20 cellular contexts compared by ENCODE assay signal in the genomic region with DNA sequence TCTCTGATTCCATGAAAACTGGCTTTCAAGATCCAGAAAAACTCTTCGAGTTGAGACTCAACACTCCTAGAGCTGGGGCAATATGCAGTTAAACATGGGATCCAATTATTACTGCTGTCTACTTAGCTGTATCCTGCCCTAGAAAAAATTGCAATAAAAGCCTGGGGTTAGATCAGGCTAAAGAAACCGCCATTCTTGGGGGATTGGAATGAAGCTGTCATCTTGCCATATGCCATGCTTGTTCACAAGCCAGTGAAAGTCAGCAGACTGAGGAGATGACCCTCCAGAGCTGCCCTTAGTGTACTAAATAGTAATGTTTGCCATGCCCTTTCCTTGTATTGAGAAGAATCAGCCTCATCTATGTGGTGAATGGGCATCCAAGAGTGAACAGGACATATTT. TPM values are rescaled to one million over a fixed set of nuclear protein-coding genes. Genes with fewer than 3 reads are reported as not detected.
DNase-seq lines count a peak whose midpoint lies in the region; ATAC-seq and TF ChIP-seq lines count a peak whose summit lies in the region.
"Had no signal": no experiment of that assay in that cellular context is flagged by ENCODE, and none has a peak within 500 bp of the region (broad histone marks: within the 10 kb centered on the region; RNA-seq: fewer than 3 reads in every experiment).

No MANE protein-coding gene starts in this region.

- ATAC-seq in HCT116: no peak

- TF ChIP-seq CTCF in mammary epithelial cell (conservative IDR thresholded peaks at IDR 0.05 in 1 of 2, IDR thresholded peaks at IDR 0.05 in 1 of 2; ENCODE audit: extremely low read depth in 1 of 2, insufficient read depth in 1 of 2, low read depth in 1 of 2, low read length in 2 of 2) (no peak), MCF 10A (IDR thresholded peaks at IDR 0.05; ENCODE audit: unreplicated experiment) (no peak), HCT116 (IDR thresholded peaks at IDR 0.05 in 2 of 3, conservative IDR thresholded peaks at IDR 0.05 in 1 of 3; ENCODE audit: borderline replicate concordance in 1 of 3, insufficient read depth in 1 of 3, low read depth in 2 of 3, low read length in 2 of 3) (no peak), esophagus muscularis mucosa (IDR thresholded peaks at IDR 0.05) (no peak)

- no peaks in the 10 kb centered on the region for H3K27me3 ChIP-seq in mammary epithelial cell (ENCODE audit: insufficient read depth, low read length)
- H3K27me3 ChIP-seq in HCT116 (ENCODE audit: insufficient read depth, low read length): no peaks in the 10 kb centered on the region
- no peaks in the 10 kb centered on the region for H3K27me3 ChIP-seq in esophagus muscularis mucosa
- H3K27me3 ChIP-seq: BE2C, BLaER1 had no signal

- no peak for TF ChIP-seq POLR2A in HCT116 (IDR thresholded peaks at IDR 0.05; ENCODE audit: borderline replicate concordance, extremely low read depth, insufficient read depth, insufficient read length)
- TF ChIP-seq POLR2A in esophagus muscularis mucosa (IDR thresholded peaks at IDR 0.05; ENCODE audit: low read depth): no peak

- H3K4me2 ChIP-seq in mammary epithelial cell (ENCODE audit: insufficient read depth, low read depth, low read length) (no peak overlapping the region), HCT116 (ENCODE audit: low read length) (no peak overlapping the region)
- H3K4me2 ChIP-seq: BLaER1 had no signal

- BruUV-seq in mammary epithelial cell (replicated peaks; lab: Mats Ljungman, UMichigan) (TSS peak; percentile 20), MCF 10A (replicated peaks; lab: Mats Ljungman, UMichigan) (no TSS peak), HCT116 (replicated peaks; lab: Mats Ljungman, UMichigan) (TSS peak; percentile 23)

- DNase-seq in mammary epithelial cell (no peak), MCF 10A (ENCODE audit: unreplicated experiment) (no peak), HCT116 (ENCODE audit: low read depth, low spot score) (no peak), esophagus muscularis mucosa (ENCODE audit: extremely low spot score) (peak; percentile 55), NCI-H526 (lab: John Stamatoyannopoulos, UW) (no peak), H4 (ENCODE audit: low spot score) (no peak), NCI-H510A (lab: John Stamatoyannopoulos, UW) (no peak)
- DNase-seq: 8988T; ACHN; BE2C; C1 segment of cervical spinal cord; Calu3; CD4-positive, alpha-beta memory T cell; CD4-positive, CD25-positive, alpha-beta regulatory T cell; CD8-positive, alpha-beta memory T cell; COR-L47; DMS79 treated with DMSO at 0.1 percent for 48 hours; GF-D8 had no signal

- H3K79me2 ChIP-seq in mammary epithelial cell (ENCODE audit: insufficient read depth, low read length): no peaks in the 10 kb centered on the region
- H3K79me2 ChIP-seq in HCT116 (ENCODE audit: insufficient read depth, low read length): no peaks in the 10 kb centered on the region

- WGBS in mammary epithelial cell (ENCODE audit: low coverage, missing lambda C conversion rate): 96% methylated on average over 2 of the region's 2 CpGs
- 100% methylated on average over 2 of the region's 2 CpGs for WGBS in esophagus muscularis mucosa

- H3K4me1 ChIP-seq in mammary epithelial cell (ENCODE audit: insufficient read depth, low read length) (no peaks in the 10 kb centered on the region), HCT116 (ENCODE audit: control insufficient read depth in 1 of 2, insufficient read depth in 2 of 2, low read length in 2 of 2) (peaks cover 2 to 13% of the 10 kb centered on the region in 2 experiments; a peak in 2 of 4 replicates), esophagus muscularis mucosa (peaks cover 0 to 10% (median 3%) of the 10 kb centered on the region in 4 donors)
- H3K4me1 ChIP-seq: BE2C, BLaER1 had no signal

- H3K4me3 Mint-ChIP-seq in MCF 10A (ENCODE audit: unreplicated experiment): no peak overlapping the region
- H3K4me3 Mint-ChIP-seq: CD14-positive monocyte; CD4-positive, alpha-beta memory T cell; CD4-positive, CD25-positive, alpha-beta regulatory T cell had no signal

- H3K9me2 ChIP-seq in HCT116 (ENCODE audit: insufficient read depth): no peaks in the 10 kb centered on the region

- intact Hi-C loops in mammary epithelial cell (cut with micrococcal nuclease): no loop called here
- intact Hi-C loops in MCF 10A (cut with micrococcal nuclease): no loop called here
- intact Hi-C loops in HCT116 (cut with micrococcal nuclease): no loop called here
- intact Hi-C loops in esophagus muscularis mucosa (cut with DNase I): no loop called here

- no peak overlapping the region for H3K27ac ChIP-seq in mammary epithelial cell (ENCODE audit: insufficient read depth, low read depth, low read length)
- no peak overlapping the region for H3K27ac ChIP-seq in HCT116 (ENCODE audit: low read depth, low read length)
- no peak overlapping the region for H3K27ac ChIP-seq in esophagus muscularis mucosa (replicated peaks in 1 of 4)
- H3K27ac ChIP-seq: BLaER1 had no signal

- no peaks in the 10 kb centered on the region for H3K27me3 Mint-ChIP-seq in MCF 10A (ENCODE audit: insufficient read depth, unreplicated experiment)
- H3K27me3 Mint-ChIP-seq: CD4-positive, alpha-beta memory T cell; CD4-positive, CD25-positive, alpha-beta regulatory T cell; CD8-positive, alpha-beta memory T cell had no signal

- H3K4me3 ChIP-seq in mammary epithelial cell (replicated peaks in 1 of 3; ENCODE audit: insufficient read depth in 1 of 3, low read depth in 2 of 3, low read length in 3 of 3) (no peak overlapping the region), HCT116 (replicated peaks in 1 of 2; ENCODE audit: low read depth in 1 of 2, low read length in 2 of 2) (no peak overlapping the region), esophagus muscularis mucosa (no peak overlapping the region)
- H3K4me3 ChIP-seq: BLaER1 had no signal

- no peak overlapping the region for H2AFZ ChIP-seq in mammary epithelial cell (ENCODE audit: low read depth, low read length)
- H2AFZ ChIP-seq in HCT116 (ENCODE audit: low read depth, low read length, poor library complexity, severe bottlenecking): no peak overlapping the region

- no peak overlapping the region for H3K27ac Mint-ChIP-seq in MCF 10A (ENCODE audit: low read depth, unreplicated experiment)
- H3K27ac Mint-ChIP-seq: CD14-positive monocyte; CD4-positive, alpha-beta memory T cell; CD4-positive, CD25-positive, alpha-beta regulatory T cell had no signal

- no peak overlapping the region for H3K9ac ChIP-seq in mammary epithelial cell (ENCODE audit: insufficient read depth, low read length)
- H3K9ac ChIP-seq in HCT116 (ENCODE audit: low read length): no peak overlapping the region
- H3K9ac ChIP-seq: BLaER1 had no signal

- H3K9me3 ChIP-seq in mammary epithelial cell (replicated peaks; ENCODE audit: insufficient read depth, low read length) (no peaks in the 10 kb centered on the region), HCT116 (ENCODE audit: control insufficient read depth in 1 of 2, insufficient read depth in 1 of 2, low read depth in 1 of 2, low read length in 2 of 2) (no peaks in the 10 kb centered on the region), esophagus muscularis mucosa (no peaks in the 10 kb centered on the region)
- H3K9me3 ChIP-seq: BE2C, BLaER1 had no signal

- TF ChIP-seq EP300 in esophagus muscularis mucosa (IDR thresholded peaks at IDR 0.05): no peak

- TF ChIP-seq RAD21 in HCT116 (IDR thresholded peaks at IDR 0.05; ENCODE audit: low read depth): no peak

- POLR2A ChIA-PET in MCF 10A (lab: Yijun Ruan, JAX) (no interaction called here), HCT116 (lab: Charles Lee) (no interaction called here)

- H3K9me3 Mint-ChIP-seq in MCF 10A (ENCODE audit: unreplicated experiment): no peaks in the 10 kb centered on the region
- H3K9me3 Mint-ChIP-seq: CD4-positive, alpha-beta memory T cell; CD8-positive, alpha-beta memory T cell had no signal

- peaks cover 10% of the 10 kb centered on the region for H3K36me3 Mint-ChIP-seq in MCF 10A (ENCODE audit: insufficient read depth, unreplicated experiment)
- H3K36me3 Mint-ChIP-seq: CD14-positive monocyte had no signal

- peaks cover 8% of the 10 kb centered on the region for H3K4me1 Mint-ChIP-seq in MCF 10A (ENCODE audit: insufficient read depth, unreplicated experiment)
- H3K4me1 Mint-ChIP-seq: CD14-positive monocyte; CD4-positive, alpha-beta memory T cell; CD4-positive, CD25-positive, alpha-beta regulatory T cell had no signal

- peaks cover 2% of the 10 kb centered on the region for H3K36me3 ChIP-seq in mammary epithelial cell (ENCODE audit: insufficient read depth, low read length)
- H3K36me3 ChIP-seq in HCT116 (ENCODE audit: control insufficient read depth in 1 of 2, insufficient read depth in 2 of 2, low read length in 2 of 2): no peaks in the 10 kb centered on the region
- peaks cover 0 to 46% (median 37%) of the 10 kb centered on the region in 4 donors for H3K36me3 ChIP-seq in esophagus muscularis mucosa
- H3K36me3 ChIP-seq: BE2C, BLaER1 had no signal

- H4K20me1 ChIP-seq in mammary epithelial cell (ENCODE audit: insufficient read depth, low read length): no peaks in the 10 kb centered on the region
- no peaks in the 10 kb centered on the region for H4K20me1 ChIP-seq in HCT116 (ENCODE audit: insufficient read depth)
- H4K20me1 ChIP-seq: BLaER1 had no signal

- in situ Hi-C loops in mammary epithelial cell (cut with MboI; ENCODE audit: low sequenced_read_pairs in 2 of 2): loop anchor here in 1 of 2 donors (25.0 kb wide), 1 partner anchor 184 kb away; no protein-coding TSS in a partner anchor

- CTCF ChIA-PET in mammary epithelial cell (lab: Charles Lee; ENCODE audit: low non-redundant PET): no interaction called here
- CTCF ChIA-PET in MCF 10A (lab: Yijun Ruan, JAX): interaction anchor here (1.1 to 1.7 kb wide), 2 partner anchors 255 to 401 kb away, joined by 3 to 4 read pairs; no protein-coding TSS in a partner anchor
- CTCF ChIA-PET in HCT116 (lab: Charles Lee): no interaction called here

- RAD21 ChIA-PET in HCT116 (lab: Charles Lee; ENCODE audit: low non-redundant PET in 1 of 2, low total read pairs in 2 of 2, uncharacterized antibody in 2 of 2, unreplicated experiment in 2 of 2): no interaction called here

- dilution Hi-C loops in mammary epithelial cell (cut with HindIII; ENCODE audit: low sequenced_read_pairs): loop anchor here (5.0 to 25.0 kb wide), 2 partner anchors 34 to 409 kb away; no protein-coding TSS in a partner anchor

TF ChIP-seq in HCT116, 20 proteins besides CTCF, POLR2A, EP300 and RAD21 (continues in another document):
- TF ChIP-seq ZFX (IDR thresholded peaks at IDR 0.05): no peak

RNA-seq across cellular contexts. Expression of a gene that starts 30.9 kb away (rescaled TPM):
- total RNA-seq in mammary epithelial cell: 1 to 10 TPM in 1 of 2 donors, under 1 TPM in 1; 0.50 to 8.6 TPM
- 1.6 TPM for polyA plus RNA-seq in mammary epithelial cell
- 3.3 TPM for polyA minus RNA-seq in mammary epithelial cell
- 14.1 and 16.9 TPM in 2 replicates for total RNA-seq in MCF 10A (2022)
- 21.1 TPM for total RNA-seq in HCT116 (2021; ENCODE audit: unreplicated experiment)
- 11.6 and 11.9 TPM in 2 replicates for polyA plus RNA-seq in HCT116 (2012)
- 1 to 10 TPM; 1.2 to 3.6 (median 2.4) TPM for total RNA-seq in esophagus muscularis mucosa
- 1.5 and 1.7 TPM in 2 replicates for total RNA-seq in H4 (2014; rRNA removed; shearing (Covaris generic))
- total RNA-seq: CD4-positive, alpha-beta memory T cell; CD4-positive, CD25-positive, alpha-beta regulatory T cell; CD8-positive, alpha-beta memory T cell had no signal
- polyA plus RNA-seq: CD14-positive monocyte; CD4-positive, alpha-beta memory T cell; CD4-positive, CD25-positive, alpha-beta regulatory T cell; CD8-positive, alpha-beta memory T cell had no signal
